Comparison of ENCODE assay signal across 1 cellular context in the genomic region with DNA sequence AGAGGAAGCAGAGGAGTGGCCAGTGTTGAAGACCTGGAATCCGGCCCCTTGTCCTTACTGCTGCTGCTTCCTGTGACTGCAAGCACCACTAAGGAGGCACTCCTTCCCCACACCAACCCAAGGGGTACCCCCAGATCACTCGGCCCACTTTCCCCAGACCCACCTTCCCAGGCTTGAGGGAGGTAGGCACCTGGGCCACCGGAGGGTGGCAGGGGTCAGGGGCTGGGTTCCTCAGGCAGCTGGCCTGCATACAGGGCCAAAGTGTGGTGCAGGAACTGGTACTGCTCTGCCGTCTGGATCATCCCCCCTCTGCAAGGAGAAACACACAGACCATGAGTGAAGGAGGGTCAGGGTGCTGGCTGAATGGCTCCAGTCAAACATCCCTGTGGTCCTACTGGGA.
TF ChIP-seq lines count a peak whose summit lies in the region.

No MANE protein-coding gene starts in this region.

TF ChIP-seq in GM12878, 131 proteins besides CTCF, POLR2A, EP300 and RAD21:
- TF ChIP-seq POLR2AphosphoS5 (IDR thresholded peaks at IDR 0.05; ENCODE audit: low read length) = 0 out of 2 replicates have a peak, but pooled peaks have one; percentile 10
- no peak for TF ChIP-seq NRF1 (conservative IDR thresholded peaks at IDR 0.05; ENCODE audit: low read depth, low read length)
- no peak for TF ChIP-seq SP1 (IDR thresholded peaks at IDR 0.05; ENCODE audit: low read depth, low read length)
- TF ChIP-seq ZBED1 (IDR thresholded peaks at IDR 0.05; ENCODE audit: borderline replicate concordance) = no peak
- TF ChIP-seq SMARCA5 (IDR thresholded peaks at IDR 0.05) = no peak
- TF ChIP-seq, protein P1, sequence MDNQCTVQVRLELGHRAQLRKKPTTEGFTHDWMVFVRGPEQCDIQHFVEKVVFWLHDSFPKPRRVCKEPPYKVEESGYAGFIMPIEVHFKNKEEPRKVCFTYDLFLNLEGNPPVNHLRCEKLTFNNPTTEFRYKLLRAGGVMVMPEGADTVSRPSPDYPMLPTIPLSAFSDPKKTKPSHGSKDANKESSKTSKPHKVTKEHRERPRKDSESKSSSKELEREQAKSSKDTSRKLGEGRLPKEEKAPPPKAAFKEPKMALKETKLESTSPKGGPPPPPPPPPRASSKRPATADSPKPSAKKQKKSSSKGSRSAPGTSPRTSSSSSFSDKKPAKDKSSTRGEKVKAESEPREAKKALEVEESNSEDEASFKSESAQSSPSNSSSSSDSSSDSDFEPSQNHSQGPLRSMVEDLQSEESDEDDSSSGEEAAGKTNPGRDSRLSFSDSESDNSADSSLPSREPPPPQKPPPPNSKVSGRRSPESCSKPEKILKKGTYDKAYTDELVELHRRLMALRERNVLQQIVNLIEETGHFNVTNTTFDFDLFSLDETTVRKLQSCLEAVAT (IDR thresholded peaks at IDR 0.05) = no peak
- no peak for TF ChIP-seq SREBF2 (IDR thresholded peaks at IDR 0.05; ENCODE audit: low read length)
- no peak for TF ChIP-seq HCFC1 (IDR thresholded peaks at IDR 0.05; ENCODE audit: low read length)
